In the genomic region with DNA sequence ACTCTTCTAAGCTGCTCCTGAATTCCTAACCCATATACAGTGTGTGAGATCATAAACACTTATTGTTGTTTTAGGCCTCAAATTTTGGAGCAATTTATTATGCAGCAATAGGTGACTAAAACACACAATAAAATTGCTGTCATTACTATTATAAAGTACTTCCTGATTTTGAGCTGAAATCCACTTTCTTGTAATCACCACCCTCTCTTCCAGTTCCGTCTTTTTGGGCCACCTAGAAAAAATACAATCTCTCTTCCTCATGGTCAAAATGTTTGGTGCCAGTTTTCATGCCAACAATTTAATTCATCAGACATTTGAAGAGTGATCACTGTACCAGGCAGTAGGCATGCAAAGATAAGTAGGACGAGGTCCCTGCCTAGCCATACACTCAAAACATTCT, we compare ENCODE assay signal across 2 cellular contexts.
TF ChIP-seq lines count a peak whose summit lies in the region.

No MANE protein-coding gene starts in this region.

TF ChIP-seq in SK-N-SH, 30 proteins besides CTCF, POLR2A, EP300 and RAD21 (continued from another document):
- TF ChIP-seq JUND (IDR thresholded peaks at IDR 0.05) = no peak
- TF ChIP-seq SIN3A (IDR thresholded peaks at IDR 0.05; ENCODE audit: borderline replicate concordance, low read depth, low read length) = no peak
- TF ChIP-seq TCF12 (IDR thresholded peaks at IDR 0.05) = no peak
- no peak for TF ChIP-seq YY1 (IDR thresholded peaks at IDR 0.05; ENCODE audit: low read depth)
- no peak for TF ChIP-seq IRF3 (IDR thresholded peaks at IDR 0.05; ENCODE audit: low read depth, low read length)
- no peak for TF ChIP-seq POLR2AphosphoS5 (IDR thresholded peaks at IDR 0.05; ENCODE audit: low read depth, low read length)
- TF ChIP-seq SMC3 (IDR thresholded peaks at IDR 0.05; ENCODE audit: low read depth, low read length) = no peak
- TF ChIP-seq PBX3 (IDR thresholded peaks at IDR 0.05) = no peak
- TF ChIP-seq REST (IDR thresholded peaks at IDR 0.05; ENCODE audit: low read depth, low read length) = no peak
- no peak for TF ChIP-seq EZH2phosphoT487 (IDR thresholded peaks at IDR 0.05; ENCODE audit: borderline replicate concordance, low read depth)
- no peak for TF ChIP-seq FOXJ3 (CRISPR knock-in tag; IDR thresholded peaks at IDR 0.05)
- TF ChIP-seq MEF2A (IDR thresholded peaks at IDR 0.05; ENCODE audit: borderline replicate concordance, low read depth) = no peak
- no peak for TF ChIP-seq CHD2 (IDR thresholded peaks at IDR 0.05; ENCODE audit: low read length, partially characterized antibody)
- TF ChIP-seq RFX5 (IDR thresholded peaks at IDR 0.05; ENCODE audit: low read length) = no peak
- no peak for TF ChIP-seq GATA2 (CRISPR knock-in tag; IDR thresholded peaks at IDR 0.05)
TF ChIP-seq in SK-N-SH: peak in this region for 0.

TF ChIP-seq in SK-N-SH treated with all-trans-retinoic acid at 6 μM for 48 hours, 23 proteins besides CTCF, POLR2A, EP300 and RAD21 (continued from another document):
- TF ChIP-seq TSHZ2 (CRISPR knock-in tag; IDR thresholded peaks at IDR 0.05) (no peak), TCF4 (CRISPR knock-in tag; IDR thresholded peaks at IDR 0.05; ENCODE audit: borderline replicate concordance) (no peak), ZC3H10 (CRISPR knock-in tag; IDR thresholded peaks at IDR 0.05) (no peak)
